ENCODE assay signal across 1 cellular context in the genomic region with DNA sequence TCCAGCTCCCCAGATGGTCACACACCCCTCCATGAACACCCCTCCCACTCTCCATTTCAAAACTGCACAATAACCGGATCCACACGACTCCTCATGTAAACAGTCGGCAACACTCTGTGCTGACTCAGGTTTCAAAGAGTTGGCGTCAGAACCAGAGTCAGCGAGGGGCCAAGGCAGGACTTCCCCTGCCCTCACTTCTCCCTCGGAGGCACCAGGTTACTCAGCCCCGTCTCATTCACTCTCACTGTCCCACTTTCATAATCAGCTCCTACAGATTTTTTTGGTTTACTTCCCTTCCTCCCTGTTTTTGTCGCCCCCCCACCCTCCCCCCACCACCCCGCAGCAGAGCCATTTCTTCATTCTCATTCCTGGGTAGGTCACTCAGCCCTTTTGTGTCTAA.
A peak's percentile ranks its signal among the peaks of the same experiment; 100 is the strongest.
TF ChIP-seq lines count a peak whose summit lies in the region.

No MANE protein-coding gene starts in this region.

TF ChIP-seq in K562, 482 proteins besides CTCF, POLR2A, EP300 and RAD21:
- TF ChIP-seq, protein P1, sequence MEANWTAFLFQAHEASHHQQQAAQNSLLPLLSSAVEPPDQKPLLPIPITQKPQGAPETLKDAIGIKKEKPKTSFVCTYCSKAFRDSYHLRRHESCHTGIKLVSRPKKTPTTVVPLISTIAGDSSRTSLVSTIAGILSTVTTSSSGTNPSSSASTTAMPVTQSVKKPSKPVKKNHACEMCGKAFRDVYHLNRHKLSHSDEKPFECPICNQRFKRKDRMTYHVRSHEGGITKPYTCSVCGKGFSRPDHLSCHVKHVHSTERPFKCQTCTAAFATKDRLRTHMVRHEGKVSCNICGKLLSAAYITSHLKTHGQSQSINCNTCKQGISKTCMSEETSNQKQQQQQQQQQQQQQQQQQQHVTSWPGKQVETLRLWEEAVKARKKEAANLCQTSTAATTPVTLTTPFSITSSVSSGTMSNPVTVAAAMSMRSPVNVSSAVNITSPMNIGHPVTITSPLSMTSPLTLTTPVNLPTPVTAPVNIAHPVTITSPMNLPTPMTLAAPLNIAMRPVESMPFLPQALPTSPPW (CRISPR knock-in tag; IDR thresholded peaks at IDR 0.05) = peak; percentile 36
- TF ChIP-seq SAFB2 (IDR thresholded peaks at IDR 0.05; ENCODE audit: borderline replicate concordance, low read depth, low read length, severe bottlenecking) = no peak
- TF ChIP-seq CREM (IDR thresholded peaks at IDR 0.05; ENCODE audit: low read depth) = 0 out of 2 replicates have a peak, but pooled peaks have one; percentile 4
- TF ChIP-seq, protein P2, sequence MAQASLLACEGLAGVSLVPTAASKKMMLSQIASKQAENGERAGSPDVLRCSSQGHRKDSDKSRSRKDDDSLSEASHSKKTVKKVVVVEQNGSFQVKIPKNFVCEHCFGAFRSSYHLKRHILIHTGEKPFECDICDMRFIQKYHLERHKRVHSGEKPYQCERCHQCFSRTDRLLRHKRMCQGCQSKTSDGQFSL (CRISPR knock-in tag; IDR thresholded peaks at IDR 0.05) = 0 out of 2 replicates have a peak, but pooled peaks have one; percentile 17
- TF ChIP-seq, protein P2 (tag; IDR thresholded peaks at IDR 0.05) = peak in 1 of 2 experiments; percentile 41; a peak in 1 of 4 replicates
- TF ChIP-seq C11orf30 (IDR thresholded peaks at IDR 0.05; ENCODE audit: low read depth) = peak; percentile 60
- TF ChIP-seq, protein P3, sequence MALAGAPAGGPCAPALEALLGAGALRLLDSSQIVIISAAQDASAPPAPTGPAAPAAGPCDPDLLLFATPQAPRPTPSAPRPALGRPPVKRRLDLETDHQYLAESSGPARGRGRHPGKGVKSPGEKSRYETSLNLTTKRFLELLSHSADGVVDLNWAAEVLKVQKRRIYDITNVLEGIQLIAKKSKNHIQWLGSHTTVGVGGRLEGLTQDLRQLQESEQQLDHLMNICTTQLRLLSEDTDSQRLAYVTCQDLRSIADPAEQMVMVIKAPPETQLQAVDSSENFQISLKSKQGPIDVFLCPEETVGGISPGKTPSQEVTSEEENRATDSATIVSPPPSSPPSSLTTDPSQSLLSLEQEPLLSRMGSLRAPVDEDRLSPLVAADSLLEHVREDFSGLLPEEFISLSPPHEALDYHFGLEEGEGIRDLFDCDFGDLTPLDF (CRISPR knock-in tag; IDR thresholded peaks at IDR 0.05) = no peak
- TF ChIP-seq ZBTB7A (IDR thresholded peaks at IDR 0.05; ENCODE audit: borderline replicate concordance, control insufficient read depth, low read depth, low read length) = peak; percentile 23; the same call in 1 of the 2 replicates
- TF ChIP-seq ZNF316 (IDR thresholded peaks at IDR 0.05) = peak; percentile 70
- TF ChIP-seq TSC22D4 (tag; IDR thresholded peaks at IDR 0.05) = no peak
- peak; percentile 98 for TF ChIP-seq ZKSCAN8 (CRISPR knock-in tag; IDR thresholded peaks at IDR 0.05)
